Comparison of ENCODE assay signal across 19 cellular contexts in the genomic region with DNA sequence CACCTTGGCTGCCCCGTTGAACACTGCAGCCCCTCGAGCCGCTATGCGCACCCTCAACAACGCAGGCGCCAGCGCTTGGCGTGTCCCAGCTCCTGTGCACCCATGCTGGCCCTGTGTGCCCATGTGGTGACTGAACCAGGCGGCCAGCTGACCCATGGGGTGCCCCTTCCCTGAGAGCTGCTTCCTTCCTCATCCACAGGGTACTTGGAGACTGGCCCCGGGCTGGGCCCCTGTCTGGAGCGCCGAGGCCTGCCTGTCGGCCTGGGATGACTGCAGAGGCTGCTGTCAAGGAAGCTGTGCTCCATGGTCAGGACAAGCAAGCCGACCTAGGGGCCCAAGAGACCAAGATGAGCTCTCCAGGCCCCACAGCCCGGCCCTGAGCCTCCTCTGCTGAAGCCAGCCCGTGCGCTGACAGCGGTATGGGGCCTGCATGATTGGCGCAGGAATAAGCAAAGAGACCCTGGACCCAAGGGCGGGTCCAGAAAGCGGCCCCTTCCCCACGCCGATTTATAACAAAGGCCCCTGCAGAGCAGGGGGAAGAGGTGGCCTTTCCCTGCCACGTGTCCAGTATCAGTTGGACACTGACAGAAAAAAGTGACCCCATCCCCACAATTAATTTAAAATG. TPM values are rescaled to one million over a fixed set of nuclear protein-coding genes. Genes with fewer than 3 reads are reported as not detected.
DNase-seq lines count a peak whose midpoint lies in the region; ATAC-seq and TF ChIP-seq lines count a peak whose summit lies in the region.
"Had no signal": no experiment of that assay in that cellular context is flagged by ENCODE, and none has a peak within 500 bp of the region (broad histone marks: within the 10 kb centered on the region; RNA-seq: fewer than 3 reads in every experiment).

No MANE protein-coding gene starts in this region.

- peaks cover 22% of the 10 kb centered on the region for H3K4me1 ChIP-seq in left ventricle myocardium inferior
- H3K4me1 ChIP-seq in gastroesophageal sphincter, result peaks cover 0 to 15% (median 9%) of the 10 kb centered on the region in 3 donors
- H3K4me1 ChIP-seq in aorta (ENCODE audit: control insufficient read depth in 1 of 2, insufficient read depth in 2 of 2, low read length in 2 of 2), result no peaks in the 10 kb centered on the region
- H3K4me1 ChIP-seq in adrenal gland (replicated peaks in 1 of 2), result peaks cover 0 to 5% of the 10 kb centered on the region in 2 donors

- H3K9me3 ChIP-seq in left ventricle myocardium inferior (replicated peaks) (no peaks in the 10 kb centered on the region), gastroesophageal sphincter (no peaks in the 10 kb centered on the region), aorta (ENCODE audit: control insufficient read depth, low read length) (no peaks in the 10 kb centered on the region), adrenal gland (replicated peaks in 1 of 3) (no peaks in the 10 kb centered on the region)
- H3K9me3 ChIP-seq: Peyer's patch had no signal

- no CpG with 5 or more reads among the region's 24 CpGs for WGBS in gastroesophageal sphincter (ENCODE audit: low coverage in 1 of 2), 2 donors
- WGBS in aorta, 2 donors, result 95% methylated on average over 24 of the region's 24 CpGs
- 80 to 91% (median 88%) methylated on average over 9 to 24 of the region's 24 CpGs for WGBS in adrenal gland, 4 donors

- intact Hi-C loops in left ventricle myocardium inferior (cut with micrococcal nuclease), result no loop called here
- intact Hi-C loops in Right ventricle myocardium superior (cut with DNase I), result no loop called here
- intact Hi-C loops in aorta (cut with DNase I), result no loop called here
- intact Hi-C loops in adrenal gland (cut with DNase I), result no loop called here

- peak overlapping the region; percentile 85 for H3K27ac ChIP-seq in left ventricle myocardium inferior (replicated peaks)
- no peak overlapping the region for H3K27ac ChIP-seq in gastroesophageal sphincter
- no peak overlapping the region for H3K27ac ChIP-seq in aorta (ENCODE audit: low read depth in 1 of 2, low read length in 2 of 2)
- no peak overlapping the region for H3K27ac ChIP-seq in adrenal gland
- H3K27ac ChIP-seq: GM23248 had no signal

- TF ChIP-seq EP300 in gastroesophageal sphincter (IDR thresholded peaks at IDR 0.05), result no peak

- ATAC-seq in Right ventricle myocardium superior (ENCODE audit: poor library complexity) (no peak), gastroesophageal sphincter (peak; percentile 33), aorta (ENCODE audit: low FRiP score) (peak; percentile 4)

- TF ChIP-seq CTCF in left ventricle myocardium inferior (IDR thresholded peaks at IDR 0.05; ENCODE audit: borderline replicate concordance) (no peak), gastroesophageal sphincter (IDR thresholded peaks at IDR 0.05) (no peak), GM13977 (IDR thresholded peaks at IDR 0.05; ENCODE audit: extremely low read depth, insufficient read depth, missing control alignments) (no peak), adrenal gland (IDR thresholded peaks at IDR 0.05) (no peak)

- TF ChIP-seq POLR2A in gastroesophageal sphincter (IDR thresholded peaks at IDR 0.05), result no peak
- no peak for TF ChIP-seq POLR2A in adrenal gland (IDR thresholded peaks at IDR 0.05)

- no peak overlapping the region for H3K4me3 ChIP-seq in left ventricle myocardium inferior
- H3K4me3 ChIP-seq in gastroesophageal sphincter, result no peak overlapping the region
- no peak overlapping the region for H3K4me3 ChIP-seq in aorta (ENCODE audit: low read length in 2 of 2)
- H3K4me3 ChIP-seq in adrenal gland, result no peak overlapping the region
- H3K4me3 ChIP-seq: GM23248, Peyer's patch had no signal

- no peaks in the 10 kb centered on the region for H3K36me3 ChIP-seq in left ventricle myocardium inferior
- H3K36me3 ChIP-seq in gastroesophageal sphincter, result no peaks in the 10 kb centered on the region
- no peaks in the 10 kb centered on the region for H3K36me3 ChIP-seq in aorta (ENCODE audit: control insufficient read depth in 1 of 2, insufficient read depth in 2 of 2, low read length in 1 of 2)
- no peaks in the 10 kb centered on the region for H3K36me3 ChIP-seq in adrenal gland (replicated peaks in 1 of 2)
- H3K36me3 ChIP-seq: Peyer's patch had no signal

- in situ Hi-C loops in GM13977 (cut with MboI; ENCODE audit: low pct_unique_long_range_greater_than_20kb, low sequenced_read_pairs, unreplicated experiment), result no loop called here

- H3K27me3 ChIP-seq in left ventricle myocardium inferior (ENCODE audit: low read depth) (no peaks in the 10 kb centered on the region), gastroesophageal sphincter (no peaks in the 10 kb centered on the region), aorta (ENCODE audit: control insufficient read depth in 1 of 2, insufficient read depth in 2 of 2, low read length in 1 of 2) (no peaks in the 10 kb centered on the region), adrenal gland (no peaks in the 10 kb centered on the region)
- H3K27me3 ChIP-seq: Peyer's patch had no signal

- DNase-seq in left ventricle myocardium inferior (no peak), Right ventricle myocardium superior (no peak), medulla oblongata (ENCODE audit: extremely low spot score) (peak; percentile 37), aorta (peak in 1 of 2 donors; percentile 63), GM13977 (ENCODE audit: low spot score) (no peak), DMS79 (lab: John Stamatoyannopoulos, UW) (no peak), adrenal gland (no peak)
- DNase-seq: 8988T; CD4-positive, CD25-positive, alpha-beta regulatory T cell; COR-L47; DMS 273 treated with DMSO at 0.1 percent for 48 hours; GM23248; HCEC 1CT; KBM-7; NCI-H1105 treated with DMSO at 0.1 percent for 48 hours; NCI-H1694 treated with DMSO at 0.1 percent for 48 hours; Peyer's patch; SHP77 had no signal

RNA-seq across cellular contexts. Expression of gene BAHCC1, which starts 21.6 kb away (rescaled TPM):
- total RNA-seq in left ventricle myocardium inferior (7.3 TPM), Right ventricle myocardium superior (8.0 TPM), gastroesophageal sphincter (10 to 100 TPM; 17.5 to 34.3 (median 19.5) TPM), aorta (10 to 100 TPM; 22.8 to 49.3 TPM), adrenal gland (10 to 100 TPM; 13.0 to 35.3 (median 19.2) TPM)
- polyA plus RNA-seq in aorta (10 to 100 TPM in 1 of 2 donors, 1 to 10 TPM in 1; 3.9 to 16.8 TPM), adrenal gland (10 to 100 TPM in 2 of 3 donors, 1 to 10 TPM in 1; 2.1 to 68.0 (median 18.2) TPM)
- polyA plus RNA-seq: CD4-positive, CD25-positive, alpha-beta regulatory T cell had no signal
